Comparison of ENCODE assay signal across 1 cellular context in the genomic region with DNA sequence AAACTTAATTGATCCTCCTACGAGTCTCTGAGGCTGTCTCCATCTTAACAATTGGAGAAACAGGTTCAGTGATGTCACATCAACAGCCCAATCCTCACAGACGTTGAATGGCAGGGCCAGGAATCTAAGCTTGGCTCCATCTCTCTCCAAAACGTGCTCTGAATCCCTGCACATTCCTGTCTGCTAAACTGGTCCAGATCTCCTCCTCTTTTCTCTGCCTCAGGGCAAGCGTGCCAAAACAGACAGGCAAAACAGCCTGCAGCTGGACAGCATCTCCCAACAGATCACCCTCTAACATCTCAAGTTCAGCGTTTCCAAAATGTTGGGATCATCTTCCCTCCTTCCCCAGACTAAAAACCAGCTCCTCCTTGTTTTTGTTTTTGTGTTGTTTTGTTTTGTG.
TF ChIP-seq lines count a peak whose summit lies in the region.

No MANE protein-coding gene starts in this region.

TF ChIP-seq in GM23338, 12 proteins besides CTCF, POLR2A, EP300 and RAD21 (continued from another document):
- TF ChIP-seq, protein P1, sequence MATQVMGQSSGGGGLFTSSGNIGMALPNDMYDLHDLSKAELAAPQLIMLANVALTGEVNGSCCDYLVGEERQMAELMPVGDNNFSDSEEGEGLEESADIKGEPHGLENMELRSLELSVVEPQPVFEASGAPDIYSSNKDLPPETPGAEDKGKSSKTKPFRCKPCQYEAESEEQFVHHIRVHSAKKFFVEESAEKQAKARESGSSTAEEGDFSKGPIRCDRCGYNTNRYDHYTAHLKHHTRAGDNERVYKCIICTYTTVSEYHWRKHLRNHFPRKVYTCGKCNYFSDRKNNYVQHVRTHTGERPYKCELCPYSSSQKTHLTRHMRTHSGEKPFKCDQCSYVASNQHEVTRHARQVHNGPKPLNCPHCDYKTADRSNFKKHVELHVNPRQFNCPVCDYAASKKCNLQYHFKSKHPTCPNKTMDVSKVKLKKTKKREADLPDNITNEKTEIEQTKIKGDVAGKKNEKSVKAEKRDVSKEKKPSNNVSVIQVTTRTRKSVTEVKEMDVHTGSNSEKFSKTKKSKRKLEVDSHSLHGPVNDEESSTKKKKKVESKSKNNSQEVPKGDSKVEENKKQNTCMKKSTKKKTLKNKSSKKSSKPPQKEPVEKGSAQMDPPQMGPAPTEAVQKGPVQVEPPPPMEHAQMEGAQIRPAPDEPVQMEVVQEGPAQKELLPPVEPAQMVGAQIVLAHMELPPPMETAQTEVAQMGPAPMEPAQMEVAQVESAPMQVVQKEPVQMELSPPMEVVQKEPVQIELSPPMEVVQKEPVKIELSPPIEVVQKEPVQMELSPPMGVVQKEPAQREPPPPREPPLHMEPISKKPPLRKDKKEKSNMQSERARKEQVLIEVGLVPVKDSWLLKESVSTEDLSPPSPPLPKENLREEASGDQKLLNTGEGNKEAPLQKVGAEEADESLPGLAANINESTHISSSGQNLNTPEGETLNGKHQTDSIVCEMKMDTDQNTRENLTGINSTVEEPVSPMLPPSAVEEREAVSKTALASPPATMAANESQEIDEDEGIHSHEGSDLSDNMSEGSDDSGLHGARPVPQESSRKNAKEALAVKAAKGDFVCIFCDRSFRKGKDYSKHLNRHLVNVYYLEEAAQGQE (IDR thresholded peaks at IDR 0.05; ENCODE audit: unreplicated experiment) = no peak
- no peak for TF ChIP-seq EZH2 (IDR thresholded peaks at IDR 0.05; ENCODE audit: low read depth, unreplicated experiment)
